In the genomic region with DNA sequence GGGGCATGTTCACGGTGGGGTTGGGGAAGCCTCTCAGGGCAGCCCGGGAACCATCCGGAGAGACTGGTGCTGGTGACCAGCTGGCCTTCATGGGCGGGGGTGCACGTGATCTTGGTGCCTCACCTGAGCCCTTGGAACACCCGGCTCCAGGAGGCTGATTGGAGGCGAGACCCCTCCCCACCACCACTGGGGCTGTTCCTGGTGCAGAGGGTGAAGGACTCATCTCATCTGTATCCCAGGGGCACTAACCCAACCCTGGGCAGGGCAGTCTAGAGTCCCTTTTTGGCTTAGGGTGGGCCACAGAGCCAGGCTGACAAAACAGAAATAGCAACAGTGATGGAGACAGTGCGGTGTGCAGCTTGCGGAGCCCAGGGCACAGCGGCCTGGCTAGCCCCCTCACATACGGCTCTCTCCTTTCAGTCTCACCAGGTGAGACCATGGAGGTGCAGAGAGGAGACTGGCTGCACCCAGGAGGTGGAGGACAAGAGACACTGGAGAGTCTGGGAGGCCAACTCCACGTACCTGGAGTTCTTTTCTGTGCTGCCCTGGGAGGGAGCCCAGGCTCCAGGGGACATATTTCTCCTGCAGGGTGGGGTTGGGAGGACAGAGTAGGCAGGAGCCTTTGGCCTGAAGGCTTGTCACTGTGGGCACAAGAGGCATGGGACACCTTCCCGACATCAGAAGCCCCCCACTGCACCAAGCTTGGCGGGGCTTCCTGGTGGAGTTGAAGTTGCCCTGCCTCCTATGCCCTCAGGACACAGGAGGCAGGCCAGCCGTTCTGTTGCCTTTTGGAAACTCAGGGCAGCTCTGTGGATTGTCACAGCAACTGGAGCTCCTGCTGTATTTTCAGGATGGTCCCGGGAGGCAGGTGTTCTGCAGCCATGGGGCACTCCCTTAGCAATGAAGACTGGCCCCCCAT, we compare ENCODE assay signal across 1 cellular context.
TF ChIP-seq lines count a peak whose summit lies in the region.

No MANE protein-coding gene starts in this region.

TF ChIP-seq in HepG2, 621 proteins besides CTCF, POLR2A, EP300 and RAD21 (continued from another document):
- TF ChIP-seq, protein P1, sequence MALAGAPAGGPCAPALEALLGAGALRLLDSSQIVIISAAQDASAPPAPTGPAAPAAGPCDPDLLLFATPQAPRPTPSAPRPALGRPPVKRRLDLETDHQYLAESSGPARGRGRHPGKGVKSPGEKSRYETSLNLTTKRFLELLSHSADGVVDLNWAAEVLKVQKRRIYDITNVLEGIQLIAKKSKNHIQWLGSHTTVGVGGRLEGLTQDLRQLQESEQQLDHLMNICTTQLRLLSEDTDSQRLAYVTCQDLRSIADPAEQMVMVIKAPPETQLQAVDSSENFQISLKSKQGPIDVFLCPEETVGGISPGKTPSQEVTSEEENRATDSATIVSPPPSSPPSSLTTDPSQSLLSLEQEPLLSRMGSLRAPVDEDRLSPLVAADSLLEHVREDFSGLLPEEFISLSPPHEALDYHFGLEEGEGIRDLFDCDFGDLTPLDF (CRISPR knock-in tag; IDR thresholded peaks at IDR 0.05), result no peak
- TF ChIP-seq ZNF790 (CRISPR knock-in tag; IDR thresholded peaks at IDR 0.05; ENCODE audit: borderline replicate concordance) (no peak), HOXA3 (CRISPR knock-in tag; IDR thresholded peaks at IDR 0.05) (no peak), MAF1 (CRISPR knock-in tag; IDR thresholded peaks at IDR 0.05; ENCODE audit: borderline replicate concordance) (no peak), HMG20B (CRISPR knock-in tag; conservative IDR thresholded peaks at IDR 0.05) (no peak), ZC3H13 (CRISPR knock-in tag; IDR thresholded peaks at IDR 0.05) (no peak), RBFOX2 (IDR thresholded peaks at IDR 0.05; ENCODE audit: low read depth, low read length) (no peak), ZHX1 (CRISPR knock-in tag; IDR thresholded peaks at IDR 0.05; ENCODE audit: low read depth) (no peak), ZNF704 (CRISPR knock-in tag; IDR thresholded peaks at IDR 0.05; ENCODE audit: borderline replicate concordance) (no peak), TERF1 (CRISPR knock-in tag; IDR thresholded peaks at IDR 0.05) (no peak), ZNF513 (CRISPR knock-in tag; conservative IDR thresholded peaks at IDR 0.05) (no peak), ZSCAN21 (CRISPR knock-in tag; IDR thresholded peaks at IDR 0.05; ENCODE audit: borderline replicate concordance) (no peak), ARNTL (CRISPR knock-in tag; IDR thresholded peaks at IDR 0.05) (no peak)
- TF ChIP-seq, protein P2, sequence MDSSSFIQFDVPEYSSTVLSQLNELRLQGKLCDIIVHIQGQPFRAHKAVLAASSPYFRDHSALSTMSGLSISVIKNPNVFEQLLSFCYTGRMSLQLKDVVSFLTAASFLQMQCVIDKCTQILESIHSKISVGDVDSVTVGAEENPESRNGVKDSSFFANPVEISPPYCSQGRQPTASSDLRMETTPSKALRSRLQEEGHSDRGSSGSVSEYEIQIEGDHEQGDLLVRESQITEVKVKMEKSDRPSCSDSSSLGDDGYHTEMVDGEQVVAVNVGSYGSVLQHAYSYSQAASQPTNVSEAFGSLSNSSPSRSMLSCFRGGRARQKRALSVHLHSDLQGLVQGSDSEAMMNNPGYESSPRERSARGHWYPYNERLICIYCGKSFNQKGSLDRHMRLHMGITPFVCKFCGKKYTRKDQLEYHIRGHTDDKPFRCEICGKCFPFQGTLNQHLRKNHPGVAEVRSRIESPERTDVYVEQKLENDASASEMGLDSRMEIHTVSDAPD (CRISPR knock-in tag; IDR thresholded peaks at IDR 0.05), result no peak
